In the genomic region with DNA sequence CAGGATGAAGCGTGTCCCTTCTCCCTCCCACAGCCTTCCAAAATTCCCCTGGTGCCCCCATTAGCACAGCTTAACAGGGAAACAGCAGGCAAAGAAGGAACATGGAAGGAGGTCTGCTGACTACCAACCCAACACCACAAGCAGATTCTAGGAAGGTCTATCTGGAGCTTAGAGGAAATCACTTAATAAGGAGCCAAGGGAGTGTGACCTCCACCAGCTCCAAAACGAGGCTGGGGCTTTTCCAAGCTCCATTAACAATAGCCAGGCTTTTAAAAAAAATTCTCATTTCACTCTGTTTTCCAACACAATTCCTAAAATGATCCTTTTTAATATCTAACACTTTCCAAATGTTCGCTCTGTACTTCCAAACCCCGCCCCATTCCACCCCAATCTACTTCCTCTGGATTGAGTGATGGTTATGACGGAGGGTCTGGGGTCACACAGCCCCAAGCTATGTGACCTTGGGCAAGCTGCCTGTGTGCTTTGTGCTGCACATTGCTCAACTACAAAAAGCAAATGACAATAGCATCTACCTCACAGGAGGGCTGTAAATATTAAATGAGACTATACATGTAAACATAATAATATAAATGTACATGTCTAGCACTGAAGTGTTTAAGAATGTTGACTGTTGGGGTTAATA, we compare ENCODE assay signal across 1 cellular context.
TF ChIP-seq lines count a peak whose summit lies in the region.

No MANE protein-coding gene starts in this region.

TF ChIP-seq in HepG2, 621 proteins besides CTCF, POLR2A, EP300 and RAD21 (continued from another document and continues in another):
- TF ChIP-seq, protein P1, sequence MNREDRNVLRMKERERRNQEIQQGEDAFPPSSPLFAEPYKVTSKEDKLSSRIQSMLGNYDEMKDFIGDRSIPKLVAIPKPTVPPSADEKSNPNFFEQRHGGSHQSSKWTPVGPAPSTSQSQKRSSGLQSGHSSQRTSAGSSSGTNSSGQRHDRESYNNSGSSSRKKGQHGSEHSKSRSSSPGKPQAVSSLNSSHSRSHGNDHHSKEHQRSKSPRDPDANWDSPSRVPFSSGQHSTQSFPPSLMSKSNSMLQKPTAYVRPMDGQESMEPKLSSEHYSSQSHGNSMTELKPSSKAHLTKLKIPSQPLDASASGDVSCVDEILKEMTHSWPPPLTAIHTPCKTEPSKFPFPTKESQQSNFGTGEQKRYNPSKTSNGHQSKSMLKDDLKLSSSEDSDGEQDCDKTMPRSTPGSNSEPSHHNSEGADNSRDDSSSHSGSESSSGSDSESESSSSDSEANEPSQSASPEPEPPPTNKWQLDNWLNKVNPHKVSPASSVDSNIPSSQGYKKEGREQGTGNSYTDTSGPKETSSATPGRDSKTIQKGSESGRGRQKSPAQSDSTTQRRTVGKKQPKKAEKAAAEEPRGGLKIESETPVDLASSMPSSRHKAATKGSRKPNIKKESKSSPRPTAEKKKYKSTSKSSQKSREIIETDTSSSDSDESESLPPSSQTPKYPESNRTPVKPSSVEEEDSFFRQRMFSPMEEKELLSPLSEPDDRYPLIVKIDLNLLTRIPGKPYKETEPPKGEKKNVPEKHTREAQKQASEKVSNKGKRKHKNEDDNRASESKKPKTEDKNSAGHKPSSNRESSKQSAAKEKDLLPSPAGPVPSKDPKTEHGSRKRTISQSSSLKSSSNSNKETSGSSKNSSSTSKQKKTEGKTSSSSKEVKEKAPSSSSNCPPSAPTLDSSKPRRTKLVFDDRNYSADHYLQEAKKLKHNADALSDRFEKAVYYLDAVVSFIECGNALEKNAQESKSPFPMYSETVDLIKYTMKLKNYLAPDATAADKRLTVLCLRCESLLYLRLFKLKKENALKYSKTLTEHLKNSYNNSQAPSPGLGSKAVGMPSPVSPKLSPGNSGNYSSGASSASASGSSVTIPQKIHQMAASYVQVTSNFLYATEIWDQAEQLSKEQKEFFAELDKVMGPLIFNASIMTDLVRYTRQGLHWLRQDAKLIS (CRISPR knock-in tag; IDR thresholded peaks at IDR 0.05), result 0 out of 2 replicates have a peak, but pooled peaks have one; percentile 23
- TF ChIP-seq, protein P2, sequence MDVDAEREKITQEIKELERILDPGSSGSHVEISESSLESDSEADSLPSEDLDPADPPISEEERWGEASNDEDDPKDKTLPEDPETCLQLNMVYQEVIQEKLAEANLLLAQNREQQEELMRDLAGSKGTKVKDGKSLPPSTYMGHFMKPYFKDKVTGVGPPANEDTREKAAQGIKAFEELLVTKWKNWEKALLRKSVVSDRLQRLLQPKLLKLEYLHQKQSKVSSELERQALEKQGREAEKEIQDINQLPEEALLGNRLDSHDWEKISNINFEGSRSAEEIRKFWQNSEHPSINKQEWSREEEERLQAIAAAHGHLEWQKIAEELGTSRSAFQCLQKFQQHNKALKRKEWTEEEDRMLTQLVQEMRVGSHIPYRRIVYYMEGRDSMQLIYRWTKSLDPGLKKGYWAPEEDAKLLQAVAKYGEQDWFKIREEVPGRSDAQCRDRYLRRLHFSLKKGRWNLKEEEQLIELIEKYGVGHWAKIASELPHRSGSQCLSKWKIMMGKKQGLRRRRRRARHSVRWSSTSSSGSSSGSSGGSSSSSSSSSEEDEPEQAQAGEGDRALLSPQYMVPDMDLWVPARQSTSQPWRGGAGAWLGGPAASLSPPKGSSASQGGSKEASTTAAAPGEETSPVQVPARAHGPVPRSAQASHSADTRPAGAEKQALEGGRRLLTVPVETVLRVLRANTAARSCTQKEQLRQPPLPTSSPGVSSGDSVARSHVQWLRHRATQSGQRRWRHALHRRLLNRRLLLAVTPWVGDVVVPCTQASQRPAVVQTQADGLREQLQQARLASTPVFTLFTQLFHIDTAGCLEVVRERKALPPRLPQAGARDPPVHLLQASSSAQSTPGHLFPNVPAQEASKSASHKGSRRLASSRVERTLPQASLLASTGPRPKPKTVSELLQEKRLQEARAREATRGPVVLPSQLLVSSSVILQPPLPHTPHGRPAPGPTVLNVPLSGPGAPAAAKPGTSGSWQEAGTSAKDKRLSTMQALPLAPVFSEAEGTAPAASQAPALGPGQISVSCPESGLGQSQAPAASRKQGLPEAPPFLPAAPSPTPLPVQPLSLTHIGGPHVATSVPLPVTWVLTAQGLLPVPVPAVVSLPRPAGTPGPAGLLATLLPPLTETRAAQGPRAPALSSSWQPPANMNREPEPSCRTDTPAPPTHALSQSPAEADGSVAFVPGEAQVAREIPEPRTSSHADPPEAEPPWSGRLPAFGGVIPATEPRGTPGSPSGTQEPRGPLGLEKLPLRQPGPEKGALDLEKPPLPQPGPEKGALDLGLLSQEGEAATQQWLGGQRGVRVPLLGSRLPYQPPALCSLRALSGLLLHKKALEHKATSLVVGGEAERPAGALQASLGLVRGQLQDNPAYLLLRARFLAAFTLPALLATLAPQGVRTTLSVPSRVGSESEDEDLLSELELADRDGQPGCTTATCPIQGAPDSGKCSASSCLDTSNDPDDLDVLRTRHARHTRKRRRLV (CRISPR knock-in tag; IDR thresholded peaks at IDR 0.05), result no peak
- no peak; the same call in 1 of the 2 replicates for TF ChIP-seq MEIS2 (CRISPR knock-in tag; IDR thresholded peaks at IDR 0.05)
- TF ChIP-seq, protein P3, sequence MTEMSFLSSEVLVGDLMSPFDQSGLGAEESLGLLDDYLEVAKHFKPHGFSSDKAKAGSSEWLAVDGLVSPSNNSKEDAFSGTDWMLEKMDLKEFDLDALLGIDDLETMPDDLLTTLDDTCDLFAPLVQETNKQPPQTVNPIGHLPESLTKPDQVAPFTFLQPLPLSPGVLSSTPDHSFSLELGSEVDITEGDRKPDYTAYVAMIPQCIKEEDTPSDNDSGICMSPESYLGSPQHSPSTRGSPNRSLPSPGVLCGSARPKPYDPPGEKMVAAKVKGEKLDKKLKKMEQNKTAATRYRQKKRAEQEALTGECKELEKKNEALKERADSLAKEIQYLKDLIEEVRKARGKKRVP (CRISPR knock-in tag; IDR thresholded peaks at IDR 0.05), result peak in 1 of 2 experiments; percentile 76; a peak in 2 of 4 replicates
- TF ChIP-seq, protein P4, sequence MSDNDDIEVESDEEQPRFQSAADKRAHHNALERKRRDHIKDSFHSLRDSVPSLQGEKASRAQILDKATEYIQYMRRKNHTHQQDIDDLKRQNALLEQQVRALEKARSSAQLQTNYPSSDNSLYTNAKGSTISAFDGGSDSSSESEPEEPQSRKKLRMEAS (IDR thresholded peaks at IDR 0.05), result peak; percentile 34; the same call in 1 of the 2 replicates
- TF ChIP-seq MED1 (CRISPR knock-in tag; IDR thresholded peaks at IDR 0.05), result peak; percentile 90
- no peak for TF ChIP-seq ATM (IDR thresholded peaks at IDR 0.05; ENCODE audit: borderline replicate concordance)
- peak; percentile 66; the same call in 1 of the 2 replicates for TF ChIP-seq ZNF124 (CRISPR knock-in tag; IDR thresholded peaks at IDR 0.05)
- TF ChIP-seq SALL1 (CRISPR knock-in tag; IDR thresholded peaks at IDR 0.05), result peak; percentile 99
- 0 out of 2 replicates have a peak, but pooled peaks have one; percentile 38 for TF ChIP-seq KMT2A (CRISPR knock-in tag; IDR thresholded peaks at IDR 0.05)
- 0 out of 2 replicates have a peak, but pooled peaks have one; percentile 28 for TF ChIP-seq IRF2 (CRISPR knock-in tag; IDR thresholded peaks at IDR 0.05)
- no peak for TF ChIP-seq SNAI1 (CRISPR knock-in tag; IDR thresholded peaks at IDR 0.05; ENCODE audit: borderline replicate concordance)
- TF ChIP-seq, protein P5, sequence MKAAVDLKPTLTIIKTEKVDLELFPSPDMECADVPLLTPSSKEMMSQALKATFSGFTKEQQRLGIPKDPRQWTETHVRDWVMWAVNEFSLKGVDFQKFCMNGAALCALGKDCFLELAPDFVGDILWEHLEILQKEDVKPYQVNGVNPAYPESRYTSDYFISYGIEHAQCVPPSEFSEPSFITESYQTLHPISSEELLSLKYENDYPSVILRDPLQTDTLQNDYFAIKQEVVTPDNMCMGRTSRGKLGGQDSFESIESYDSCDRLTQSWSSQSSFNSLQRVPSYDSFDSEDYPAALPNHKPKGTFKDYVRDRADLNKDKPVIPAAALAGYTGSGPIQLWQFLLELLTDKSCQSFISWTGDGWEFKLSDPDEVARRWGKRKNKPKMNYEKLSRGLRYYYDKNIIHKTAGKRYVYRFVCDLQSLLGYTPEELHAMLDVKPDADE (CRISPR knock-in tag; IDR thresholded peaks at IDR 0.05), result no peak
- TF ChIP-seq, protein P6, sequence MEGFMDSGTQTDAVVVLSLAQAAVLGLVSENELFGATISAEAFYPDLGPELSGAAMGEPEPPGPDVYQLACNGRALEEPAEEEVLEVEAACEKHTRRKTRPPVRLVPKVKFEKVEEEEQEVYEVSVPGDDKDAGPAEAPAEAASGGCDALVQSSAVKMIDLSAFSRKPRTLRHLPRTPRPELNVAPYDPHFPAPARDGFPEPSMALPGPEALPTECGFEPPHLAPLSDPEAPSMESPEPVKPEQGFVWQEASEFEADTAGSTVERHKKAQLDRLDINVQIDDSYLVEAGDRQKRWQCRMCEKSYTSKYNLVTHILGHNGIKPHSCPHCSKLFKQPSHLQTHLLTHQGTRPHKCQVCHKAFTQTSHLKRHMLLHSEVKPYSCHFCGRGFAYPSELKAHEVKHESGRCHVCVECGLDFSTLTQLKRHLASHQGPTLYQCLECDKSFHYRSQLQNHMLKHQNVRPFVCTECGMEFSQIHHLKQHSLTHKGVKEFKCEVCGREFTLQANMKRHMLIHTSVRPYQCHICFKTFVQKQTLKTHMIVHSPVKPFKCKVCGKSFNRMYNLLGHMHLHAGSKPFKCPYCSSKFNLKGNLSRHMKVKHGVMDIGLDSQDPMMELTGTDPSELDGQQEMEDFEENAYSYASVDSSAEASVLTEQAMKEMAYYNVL (CRISPR knock-in tag; IDR thresholded peaks at IDR 0.05; ENCODE audit: borderline replicate concordance), result 0 out of 2 replicates have a peak, but pooled peaks have one; percentile 68
- TF ChIP-seq, protein P7, sequence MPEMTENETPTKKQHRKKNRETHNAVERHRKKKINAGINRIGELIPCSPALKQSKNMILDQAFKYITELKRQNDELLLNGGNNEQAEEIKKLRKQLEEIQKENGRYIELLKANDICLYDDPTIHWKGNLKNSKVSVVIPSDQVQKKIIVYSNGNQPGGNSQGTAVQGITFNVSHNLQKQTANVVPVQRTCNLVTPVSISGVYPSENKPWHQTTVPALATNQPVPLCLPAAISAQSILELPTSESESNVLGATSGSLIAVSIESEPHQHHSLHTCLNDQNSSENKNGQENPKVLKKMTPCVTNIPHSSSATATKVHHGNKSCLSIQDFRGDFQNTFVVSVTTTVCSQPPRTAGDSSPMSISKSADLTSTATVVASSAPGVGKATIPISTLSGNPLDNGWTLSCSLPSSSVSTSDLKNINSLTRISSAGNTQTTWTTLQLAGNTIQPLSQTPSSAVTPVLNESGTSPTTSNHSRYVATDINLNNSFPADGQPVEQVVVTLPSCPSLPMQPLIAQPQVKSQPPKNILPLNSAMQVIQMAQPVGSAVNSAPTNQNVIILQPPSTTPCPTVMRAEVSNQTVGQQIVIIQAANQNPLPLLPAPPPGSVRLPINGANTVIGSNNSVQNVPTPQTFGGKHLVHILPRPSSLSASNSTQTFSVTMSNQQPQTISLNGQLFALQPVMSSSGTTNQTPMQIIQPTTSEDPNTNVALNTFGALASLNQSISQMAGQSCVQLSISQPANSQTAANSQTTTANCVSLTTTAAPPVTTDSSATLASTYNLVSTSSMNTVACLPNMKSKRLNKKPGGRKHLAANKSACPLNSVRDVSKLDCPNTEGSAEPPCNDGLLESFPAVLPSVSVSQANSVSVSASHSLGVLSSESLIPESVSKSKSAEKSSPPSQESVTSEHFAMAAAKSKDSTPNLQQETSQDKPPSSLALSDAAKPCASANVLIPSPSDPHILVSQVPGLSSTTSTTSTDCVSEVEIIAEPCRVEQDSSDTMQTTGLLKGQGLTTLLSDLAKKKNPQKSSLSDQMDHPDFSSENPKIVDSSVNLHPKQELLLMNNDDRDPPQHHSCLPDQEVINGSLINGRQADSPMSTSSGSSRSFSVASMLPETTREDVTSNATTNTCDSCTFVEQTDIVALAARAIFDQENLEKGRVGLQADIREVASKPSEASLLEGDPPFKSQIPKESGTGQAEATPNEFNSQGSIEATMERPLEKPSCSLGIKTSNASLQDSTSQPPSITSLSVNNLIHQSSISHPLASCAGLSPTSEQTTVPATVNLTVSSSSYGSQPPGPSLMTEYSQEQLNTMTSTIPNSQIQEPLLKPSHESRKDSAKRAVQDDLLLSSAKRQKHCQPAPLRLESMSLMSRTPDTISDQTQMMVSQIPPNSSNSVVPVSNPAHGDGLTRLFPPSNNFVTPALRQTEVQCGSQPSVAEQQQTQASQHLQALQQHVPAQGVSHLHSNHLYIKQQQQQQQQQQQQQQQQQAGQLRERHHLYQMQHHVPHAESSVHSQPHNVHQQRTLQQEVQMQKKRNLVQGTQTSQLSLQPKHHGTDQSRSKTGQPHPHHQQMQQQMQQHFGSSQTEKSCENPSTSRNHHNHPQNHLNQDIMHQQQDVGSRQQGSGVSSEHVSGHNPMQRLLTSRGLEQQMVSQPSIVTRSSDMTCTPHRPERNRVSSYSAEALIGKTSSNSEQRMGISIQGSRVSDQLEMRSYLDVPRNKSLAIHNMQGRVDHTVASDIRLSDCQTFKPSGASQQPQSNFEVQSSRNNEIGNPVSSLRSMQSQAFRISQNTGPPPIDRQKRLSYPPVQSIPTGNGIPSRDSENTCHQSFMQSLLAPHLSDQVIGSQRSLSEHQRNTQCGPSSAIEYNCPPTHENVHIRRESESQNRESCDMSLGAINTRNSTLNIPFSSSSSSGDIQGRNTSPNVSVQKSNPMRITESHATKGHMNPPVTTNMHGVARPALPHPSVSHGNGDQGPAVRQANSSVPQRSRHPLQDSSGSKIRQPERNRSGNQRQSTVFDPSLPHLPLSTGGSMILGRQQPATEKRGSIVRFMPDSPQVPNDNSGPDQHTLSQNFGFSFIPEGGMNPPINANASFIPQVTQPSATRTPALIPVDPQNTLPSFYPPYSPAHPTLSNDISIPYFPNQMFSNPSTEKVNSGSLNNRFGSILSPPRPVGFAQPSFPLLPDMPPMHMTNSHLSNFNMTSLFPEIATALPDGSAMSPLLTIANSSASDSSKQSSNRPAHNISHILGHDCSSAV (CRISPR knock-in tag; IDR thresholded peaks at IDR 0.05; ENCODE audit: borderline replicate concordance), result no peak
- TF ChIP-seq LCORL (IDR thresholded peaks at IDR 0.05), result no peak
- TF ChIP-seq LCORL (CRISPR knock-in tag; IDR thresholded peaks at IDR 0.05), result peak; percentile 66; the same call in 1 of the 2 replicates
